Comparison of ENCODE assay signal across 15 cellular contexts in the genomic region with DNA sequence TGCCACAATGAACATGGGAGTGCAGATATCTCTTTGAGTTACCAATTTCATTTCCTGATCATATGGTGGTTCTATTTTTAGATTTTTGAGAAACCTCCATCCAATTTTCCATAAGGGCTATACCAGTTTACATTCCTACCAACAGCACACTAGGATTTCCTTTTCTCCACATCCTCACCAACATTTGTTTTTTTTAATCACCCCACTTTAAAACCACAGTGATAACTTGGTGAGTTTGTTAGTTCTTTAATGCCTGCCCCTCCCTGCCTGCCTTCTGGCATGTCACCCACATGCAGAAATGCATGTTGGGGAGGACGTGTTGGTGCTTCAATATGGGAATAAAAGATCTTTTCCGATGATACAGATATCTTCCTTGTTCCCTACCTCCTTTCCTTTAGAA.
"Had no signal": no experiment of that assay in that cellular context is flagged by ENCODE, and none has a peak within 500 bp of the region (broad histone marks: within the 10 kb centered on the region; RNA-seq: fewer than 3 reads in every experiment).

No MANE protein-coding gene starts in this region.

- ATAC-seq: heart left ventricle, left colon, left ventricle myocardium superior, sciatic nerve had no signal

- DNase-seq: effector CD4-positive, alpha-beta T cell; endodermal cell; heart left ventricle; hippocampal formation; left colon; left ventricle myocardium superior; mesendoderm; naive B cell; posterior cingulate gyrus; stimulated activated CD4-positive, alpha-beta T cell treated with anti-CD3 and anti-CD28 coated beads, Interleukin-12 subunit alpha, Interleukin-12 subunit beta, amount 100 ng/mL, for 4 hours; stimulated activated naive CD4-positive, alpha-beta T cell; stomach; substantia nigra; transverse colon had no signal
